ENCODE assay signal across 8 cellular contexts in the genomic region with DNA sequence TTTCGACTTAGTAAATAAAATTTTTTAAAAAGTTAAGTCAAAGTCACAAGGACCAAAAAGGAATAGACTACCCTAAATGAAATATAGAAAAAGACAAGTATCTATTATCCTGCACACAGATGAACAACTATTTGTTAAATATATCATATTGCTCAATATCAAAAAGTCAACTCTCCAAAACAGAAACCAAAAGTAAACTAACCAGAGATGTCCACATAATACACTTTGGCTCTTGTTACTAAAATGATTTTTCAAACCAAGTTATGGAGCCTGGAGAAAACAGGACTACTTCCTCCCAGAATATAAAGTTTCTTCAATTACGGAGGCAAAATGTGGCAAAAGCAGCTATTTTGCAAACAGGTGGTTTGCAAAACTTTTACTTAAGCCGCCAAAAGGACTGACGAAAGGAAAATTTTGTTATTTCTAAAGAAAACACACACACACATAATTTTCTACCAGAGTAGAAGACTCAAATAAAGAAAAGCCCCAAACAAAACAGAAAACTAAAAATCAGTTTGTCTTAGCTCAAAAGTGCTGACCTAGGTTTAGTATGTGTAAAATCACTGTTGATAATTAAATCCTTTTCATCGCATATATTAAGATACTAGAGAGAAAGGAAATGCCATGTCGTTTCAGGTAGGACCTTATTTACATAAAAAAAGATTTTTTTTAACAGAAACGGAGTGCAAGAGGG. TPM values are rescaled to one million over a fixed set of nuclear protein-coding genes. Genes with fewer than 3 reads are reported as not detected.
DNase-seq lines count a peak whose midpoint lies in the region; ATAC-seq and TF ChIP-seq lines count a peak whose summit lies in the region.

No MANE protein-coding gene starts in this region.

- H3K27ac ChIP-seq in body of pancreas (peak overlapping the region in 2 of 4 donors; percentile 91 to 95), mesodermal cell (ENCODE audit: low read depth, low read length, severe bottlenecking) (no peak overlapping the region)

- no peaks in the 10 kb centered on the region for H3K9me3 Mint-ChIP-seq in CD14-positive monocyte

- H3K27me3 Mint-ChIP-seq in CD14-positive monocyte (ENCODE audit: low read depth in 3 of 3), result peaks cover 0 to 1% (median 0%) of the 10 kb centered on the region in 3 donors

- H3K36me3 Mint-ChIP-seq in CD14-positive monocyte, result peaks cover 7 to 10% of the 10 kb centered on the region in 2 donors

- no peaks in the 10 kb centered on the region for H3K36me3 ChIP-seq in body of pancreas (replicated peaks in 1 of 2; ENCODE audit: insufficient read depth in 1 of 2, low read depth in 2 of 2)
- H3K36me3 ChIP-seq in mesodermal cell (ENCODE audit: control insufficient read depth, insufficient read depth, low read length), result no peaks in the 10 kb centered on the region

- H3K27me3 ChIP-seq in body of pancreas, result no peaks in the 10 kb centered on the region

- TF ChIP-seq POLR2A in body of pancreas (IDR thresholded peaks at IDR 0.05), result no peak

- no peaks in the 10 kb centered on the region for H3K9me3 ChIP-seq in body of pancreas
- no peaks in the 10 kb centered on the region for H3K9me3 ChIP-seq in mesodermal cell (ENCODE audit: control insufficient read depth, low read length)

- DNase-seq in CD14-positive monocyte (ENCODE audit: low spot score) (no peak), KBM-7 (peak; percentile 4), body of pancreas (no peak), A172 (ENCODE audit: low spot score) (no peak)
- no peak for DNase-seq in NK-92 treated with Interleukin-12 subunit alpha and Interleukin-12 subunit beta, amount 100 ng/mL, for 24 hours (lab: John Stamatoyannopoulos, UW)

- H3K4me3 Mint-ChIP-seq in CD14-positive monocyte, result peak overlapping the region; percentile 89 to 95

- H3K4me3 ChIP-seq in body of pancreas (peak overlapping the region; percentile 60 to 84), mesodermal cell (ENCODE audit: extremely low read depth, insufficient read depth, low read length, poor library complexity, severe bottlenecking) (peak overlapping the region; percentile 72)

- peak overlapping the region; percentile 92 to 97 (median 96) for H3K27ac Mint-ChIP-seq in CD14-positive monocyte

- peaks cover 8% of the 10 kb centered on the region for H3K4me1 ChIP-seq in body of pancreas
- H3K4me1 ChIP-seq in mesodermal cell (ENCODE audit: control insufficient read depth, insufficient read depth, low read length, poor library complexity, severe bottlenecking), result peaks cover 11% of the 10 kb centered on the region

- intact Hi-C loops in CD14-positive monocyte (cut with micrococcal nuclease), result no loop called here
- intact Hi-C loops in body of pancreas (cut with DNase I), result no loop called here

- WGBS in body of pancreas, 2 donors, result 9 to 14% methylated on average over 7 of the region's 7 CpGs
- WGBS in mesodermal cell (ENCODE audit: insufficient coverage in 2 of 2), 2 experiments, result 78 to 86% methylated on average over 1 to 2 of the region's 7 CpGs

- H3K4me1 Mint-ChIP-seq in CD14-positive monocyte, result peaks cover 51% of the 10 kb centered on the region

- ATAC-seq in body of pancreas (peak; percentile 34), GM18861 (IDR thresholded peaks at IDR 0.05; ENCODE audit: unreplicated experiment) (no peak), GM18517 (IDR thresholded peaks at IDR 0.05; ENCODE audit: unreplicated experiment) (no peak)

- TF ChIP-seq CTCF in CD14-positive monocyte (IDR thresholded peaks at IDR 0.05) (no peak), body of pancreas (IDR thresholded peaks at IDR 0.05) (no peak)

- in situ Hi-C loops in KBM-7 (cut with MboI; ENCODE audit: low pct_unique_long_range_greater_than_20kb, low sequenced_read_pairs), result no loop called here

RNA-seq across cellular contexts. Expression of a gene that starts 1.1 kb away (rescaled TPM):
- 100 to 1,000 TPM; 144 to 171 TPM for polyA plus RNA-seq in CD14-positive monocyte
- total RNA-seq in body of pancreas, result 10 to 100 TPM; 13.8 to 17.1 TPM
- 2.1 TPM for polyA plus RNA-seq in mesodermal cell (2013, experiment 1 of 2)
- 2.0 TPM for polyA plus RNA-seq in mesodermal cell (2013, experiment 2 of 2)
- 25.0 and 30.7 TPM in 2 replicates for total RNA-seq in A172 (2014; rRNA removed; shearing (Covaris generic))
